Comparison of ENCODE assay signal across 1 cellular context in the genomic region with DNA sequence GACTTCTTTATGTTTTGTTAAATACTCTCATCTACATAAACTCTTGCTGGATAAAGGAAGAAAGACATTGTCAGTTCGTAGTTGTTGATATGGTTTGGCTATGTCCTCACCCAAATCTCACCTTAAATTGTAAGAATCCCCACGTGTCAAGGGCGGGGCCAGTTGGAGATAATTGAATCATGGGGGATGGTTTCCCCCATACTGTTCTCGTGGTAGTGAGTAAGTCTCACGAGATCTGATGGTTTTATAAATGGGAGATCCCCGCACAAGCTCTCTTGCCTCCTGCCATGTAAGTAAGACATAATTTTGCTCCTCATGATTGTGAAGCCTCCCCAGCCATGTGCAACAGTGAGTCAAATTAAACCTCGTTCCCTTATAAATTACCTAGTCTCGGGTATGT.
TF ChIP-seq lines count a peak whose summit lies in the region.

No MANE protein-coding gene starts in this region.

TF ChIP-seq in GM23338, 12 proteins besides CTCF, POLR2A, EP300 and RAD21 (continued from another document):
- TF ChIP-seq, protein P1, sequence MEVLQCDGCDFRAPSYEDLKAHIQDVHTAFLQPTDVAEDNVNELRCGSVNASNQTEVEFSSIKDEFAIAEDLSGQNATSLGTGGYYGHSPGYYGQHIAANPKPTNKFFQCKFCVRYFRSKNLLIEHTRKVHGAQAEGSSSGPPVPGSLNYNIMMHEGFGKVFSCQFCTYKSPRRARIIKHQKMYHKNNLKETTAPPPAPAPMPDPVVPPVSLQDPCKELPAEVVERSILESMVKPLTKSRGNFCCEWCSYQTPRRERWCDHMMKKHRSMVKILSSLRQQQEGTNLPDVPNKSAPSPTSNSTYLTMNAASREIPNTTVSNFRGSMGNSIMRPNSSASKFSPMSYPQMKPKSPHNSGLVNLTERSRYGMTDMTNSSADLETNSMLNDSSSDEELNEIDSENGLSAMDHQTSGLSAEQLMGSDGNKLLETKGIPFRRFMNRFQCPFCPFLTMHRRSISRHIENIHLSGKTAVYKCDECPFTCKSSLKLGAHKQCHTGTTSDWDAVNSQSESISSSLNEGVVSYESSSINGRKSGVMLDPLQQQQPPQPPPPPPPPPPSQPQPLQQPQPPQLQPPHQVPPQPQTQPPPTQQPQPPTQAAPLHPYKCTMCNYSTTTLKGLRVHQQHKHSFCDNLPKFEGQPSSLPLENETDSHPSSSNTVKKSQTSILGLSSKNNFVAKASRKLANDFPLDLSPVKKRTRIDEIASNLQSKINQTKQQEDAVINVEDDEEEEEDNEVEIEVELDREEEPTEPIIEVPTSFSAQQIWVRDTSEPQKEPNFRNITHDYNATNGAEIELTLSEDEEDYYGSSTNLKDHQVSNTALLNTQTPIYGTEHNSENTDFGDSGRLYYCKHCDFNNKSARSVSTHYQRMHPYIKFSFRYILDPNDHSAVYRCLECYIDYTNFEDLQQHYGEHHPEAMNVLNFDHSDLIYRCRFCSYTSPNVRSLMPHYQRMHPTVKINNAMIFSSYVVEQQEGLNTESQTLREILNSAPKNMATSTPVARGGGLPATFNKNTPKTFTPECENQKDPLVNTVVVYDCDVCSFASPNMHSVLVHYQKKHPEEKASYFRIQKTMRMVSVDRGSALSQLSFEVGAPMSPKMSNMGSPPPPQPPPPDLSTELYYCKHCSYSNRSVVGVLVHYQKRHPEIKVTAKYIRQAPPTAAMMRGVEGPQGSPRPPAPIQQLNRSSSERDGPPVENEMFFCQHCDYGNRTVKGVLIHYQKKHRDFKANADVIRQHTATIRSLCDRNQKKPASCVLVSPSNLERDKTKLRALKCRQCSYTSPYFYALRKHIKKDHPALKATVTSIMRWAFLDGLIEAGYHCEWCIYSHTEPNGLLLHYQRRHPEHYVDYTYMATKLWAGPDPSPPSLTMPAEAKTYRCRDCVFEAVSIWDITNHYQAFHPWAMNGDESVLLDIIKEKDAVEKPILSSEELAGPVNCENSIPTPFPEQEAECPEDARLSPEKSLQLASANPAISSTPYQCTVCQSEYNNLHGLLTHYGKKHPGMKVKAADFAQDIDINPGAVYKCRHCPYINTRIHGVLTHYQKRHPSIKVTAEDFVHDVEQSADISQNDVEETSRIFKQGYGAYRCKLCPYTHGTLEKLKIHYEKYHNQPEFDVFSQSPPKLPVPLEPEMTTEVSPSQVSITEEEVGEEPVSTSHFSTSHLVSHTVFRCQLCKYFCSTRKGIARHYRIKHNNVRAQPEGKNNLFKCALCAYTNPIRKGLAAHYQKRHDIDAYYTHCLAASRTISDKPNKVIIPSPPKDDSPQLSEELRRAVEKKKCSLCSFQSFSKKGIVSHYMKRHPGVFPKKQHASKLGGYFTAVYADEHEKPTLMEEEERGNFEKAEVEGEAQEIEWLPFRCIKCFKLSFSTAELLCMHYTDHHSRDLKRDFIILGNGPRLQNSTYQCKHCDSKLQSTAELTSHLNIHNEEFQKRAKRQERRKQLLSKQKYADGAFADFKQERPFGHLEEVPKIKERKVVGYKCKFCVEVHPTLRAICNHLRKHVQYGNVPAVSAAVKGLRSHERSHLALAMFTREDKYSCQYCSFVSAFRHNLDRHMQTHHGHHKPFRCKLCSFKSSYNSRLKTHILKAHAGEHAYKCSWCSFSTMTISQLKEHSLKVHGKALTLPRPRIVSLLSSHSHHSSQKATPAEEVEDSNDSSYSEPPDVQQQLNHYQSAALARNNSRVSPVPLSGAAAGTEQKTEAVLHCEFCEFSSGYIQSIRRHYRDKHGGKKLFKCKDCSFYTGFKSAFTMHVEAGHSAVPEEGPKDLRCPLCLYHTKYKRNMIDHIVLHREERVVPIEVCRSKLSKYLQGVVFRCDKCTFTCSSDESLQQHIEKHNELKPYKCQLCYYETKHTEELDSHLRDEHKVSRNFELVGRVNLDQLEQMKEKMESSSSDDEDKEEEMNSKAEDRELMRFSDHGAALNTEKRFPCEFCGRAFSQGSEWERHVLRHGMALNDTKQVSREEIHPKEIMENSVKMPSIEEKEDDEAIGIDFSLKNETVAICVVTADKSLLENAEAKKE (CRISPR knock-in tag; IDR thresholded peaks at IDR 0.05): no peak
- TF ChIP-seq EZH2phosphoT487 (IDR thresholded peaks at IDR 0.05; ENCODE audit: unreplicated experiment): no peak
